Comparison of ENCODE assay signal across 23 cellular contexts in the genomic region with DNA sequence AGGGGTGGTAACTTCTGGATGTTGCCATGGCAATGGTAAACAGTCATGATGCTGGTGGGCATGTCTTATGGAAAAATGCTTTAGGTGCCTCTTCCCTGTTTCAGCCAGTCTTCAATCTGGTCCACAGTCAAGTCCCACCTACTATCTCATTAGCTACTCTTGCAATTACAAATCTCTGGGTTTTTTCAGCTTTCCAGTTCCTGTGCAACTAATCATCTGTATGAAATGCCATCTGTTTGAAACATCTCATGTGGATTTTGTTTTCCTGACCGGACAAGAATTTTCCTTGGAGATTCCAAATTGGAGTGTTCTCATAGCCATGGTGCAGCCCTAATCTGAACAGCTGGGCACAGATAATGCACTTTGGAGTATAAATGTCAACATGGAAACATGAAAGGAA. TPM values are rescaled to one million over a fixed set of nuclear protein-coding genes. Genes with fewer than 3 reads are reported as not detected.
"Had no signal": no experiment of that assay in that cellular context is flagged by ENCODE, and none has a peak within 500 bp of the region (broad histone marks: within the 10 kb centered on the region; RNA-seq: fewer than 3 reads in every experiment).

No MANE protein-coding gene starts in this region.

- H3K27ac Mint-ChIP-seq: immature natural killer cell; memory B cell; naive thymus-derived CD4-positive, alpha-beta T cell had no signal

- H3K4me3 Mint-ChIP-seq: immature natural killer cell; memory B cell; naive thymus-derived CD4-positive, alpha-beta T cell had no signal

- DNase-seq: dermis blood vessel endothelial cell; dorsolateral prefrontal cortex; effector CD4-positive, alpha-beta T cell; effector memory CD4-positive, alpha-beta T cell; erythroblast; esophagus squamous epithelium; foreskin fibroblast; foreskin melanocyte; gastrocnemius medialis; heart left ventricle; hypothalamus; immature natural killer cell; islet precursor cell; kidney; kidney glomerular epithelial cell; left colon; left ventricle myocardium inferior; mammary epithelial cell; mesendoderm; midbrain; naive thymus-derived CD4-positive, alpha-beta T cell had no signal

- H3K4me1 Mint-ChIP-seq: immature natural killer cell; memory B cell; naive thymus-derived CD4-positive, alpha-beta T cell had no signal

- H3K9me3 Mint-ChIP-seq: immature natural killer cell had no signal

- H3K36me3 Mint-ChIP-seq: immature natural killer cell; memory B cell; naive thymus-derived CD4-positive, alpha-beta T cell had no signal

RNA-seq across cellular contexts. Expression of a gene that starts 41.3 kb away (rescaled TPM):
- total RNA-seq: gastrocnemius medialis, glomerular endothelial cell, heart left ventricle, kidney, left colon, left ventricle myocardium inferior, mammary epithelial cell had no signal
